In genomic region chr22:48555606-48556005, GRCh38 we compare ENCODE assay signal across 24 cellular contexts.
"Had no signal": no experiment of that assay in that cellular context is flagged by ENCODE, and none has a peak within 500 bp of the region (broad histone marks: within the 10 kb centered on the region; RNA-seq: fewer than 3 reads in every experiment).

No MANE protein-coding gene starts in this region.

- H3K27me3 Mint-ChIP-seq: activated CD4-positive, alpha-beta memory T cell treated with anti-CD3 and anti-CD28 coated beads, Interleukin-2, amount 10 ng/mL, durations not matched to agents 7 days and 5 days; activated CD8-positive, alpha-beta memory T cell treated with anti-CD3 and anti-CD28 coated beads, Interleukin-2, amount 10 ng/mL, durations not matched to agents 7 days and 5 days; activated naive CD4-positive, alpha-beta T cell treated with anti-CD3 and anti-CD28 coated beads, Interleukin-2, amount 10 ng/mL, durations not matched to agents 7 days and 5 days; activated naive CD8-positive, alpha-beta T cell; activated naive CD8-positive, alpha-beta T cell treated with anti-CD3 and anti-CD28 coated beads, Interleukin-2, amount 50 U/mL, for 24 hours had no signal

- H3K27me3 ChIP-seq: brain microvascular endothelial cell had no signal

- H3K4me3 ChIP-seq: SJCRH30, SK-N-MC had no signal

- H3K9me3 Mint-ChIP-seq: activated CD4-positive, alpha-beta memory T cell treated with anti-CD3 and anti-CD28 coated beads, Interleukin-2, amount 10 ng/mL, durations not matched to agents 7 days and 5 days; activated naive CD4-positive, alpha-beta T cell treated with anti-CD3 and anti-CD28 coated beads, Interleukin-2, amount 10 ng/mL, durations not matched to agents 7 days and 5 days; activated naive CD8-positive, alpha-beta T cell treated with anti-CD3 and anti-CD28 coated beads, Interleukin-2, amount 50 U/mL, for 24 hours; WTC11 had no signal

- ATAC-seq: activated CD4-positive, CD25-positive, alpha-beta regulatory T cell treated with anti-CD3 and anti-CD28 coated beads, Interleukin-2, amount 50 U/mL, for 24 hours; activated CD8-positive, alpha-beta memory T cell treated with anti-CD3 and anti-CD28 coated beads, Interleukin-2, amount 10 ng/mL, durations not matched to agents 7 days and 5 days; activated naive CD8-positive, alpha-beta T cell treated with anti-CD3 and anti-CD28 coated beads, Interleukin-2, amount 50 U/mL, for 24 hours had no signal

- H3K36me3 Mint-ChIP-seq: activated CD8-positive, alpha-beta memory T cell treated with anti-CD3 and anti-CD28 coated beads, Interleukin-2, amount 10 ng/mL, durations not matched to agents 7 days and 5 days; activated naive CD4-positive, alpha-beta T cell treated with anti-CD3 and anti-CD28 coated beads, Interleukin-2, amount 10 ng/mL, durations not matched to agents 7 days and 5 days; activated naive CD8-positive, alpha-beta T cell; WTC11 had no signal

- DNase-seq: activated CD4-positive, alpha-beta memory T cell treated with anti-CD3 and anti-CD28 coated beads, Interleukin-2, amount 10 ng/mL, durations not matched to agents 7 days and 5 days; activated CD4-positive, alpha-beta T cell treated with anti-CD3 and anti-CD28 coated beads for 4 hours; activated CD4-positive, alpha-beta T cell treated with anti-CD3 and anti-CD28 coated beads, Interleukin-2, amount 50 U/mL, for 1 hour; activated CD8-positive, alpha-beta memory T cell treated with anti-CD3 and anti-CD28 coated beads for 24 hours; activated CD8-positive, alpha-beta memory T cell treated with anti-CD3 and anti-CD28 coated beads, Interleukin-2, amount 10 ng/mL, durations not matched to agents 7 days and 5 days; activated CD8-positive, alpha-beta memory T cell treated with anti-CD3 and anti-CD28 coated beads, Interleukin-2, amount 50 U/mL, for 48 hours; activated effector memory CD4-positive, alpha-beta T cell treated with Interleukin-2 at 50 U/mL for 16 hours; activated naive CD4-positive, alpha-beta T cell treated with anti-CD3 and anti-CD28 coated beads, Interleukin-2, amount 10 ng/mL, durations not matched to agents 7 days and 5 days; activated naive CD8-positive, alpha-beta T cell treated with anti-CD3 and anti-CD28 coated beads, Interleukin-2, amount 50 U/mL, for 24 hours; activated T-cell treated with anti-CD3 and anti-CD28 coated beads, Interleukin-2, amount 50 U/mL, for 48 hours; anterior cingulate cortex; brain microvascular endothelial cell; central memory CD4-positive, alpha-beta T cell; NCI-H1105 treated with DMSO at 0.1 percent for 48 hours; NCI-H1436; NCI-H187; NCI-H2029 treated with DMSO at 0.1 percent for 48 hours; NCI-H2107; NCI-H2171 had no signal

- H3K27ac Mint-ChIP-seq: activated CD4-positive, alpha-beta memory T cell treated with anti-CD3 and anti-CD28 coated beads, Interleukin-2, amount 10 ng/mL, durations not matched to agents 7 days and 5 days; activated CD8-positive, alpha-beta memory T cell treated with anti-CD3 and anti-CD28 coated beads, Interleukin-2, amount 10 ng/mL, durations not matched to agents 7 days and 5 days; activated naive CD4-positive, alpha-beta T cell treated with anti-CD3 and anti-CD28 coated beads, Interleukin-2, amount 10 ng/mL, durations not matched to agents 7 days and 5 days; activated naive CD8-positive, alpha-beta T cell; activated naive CD8-positive, alpha-beta T cell treated with anti-CD3 and anti-CD28 coated beads, Interleukin-2, amount 50 U/mL, for 24 hours had no signal

- H3K27ac ChIP-seq: brain microvascular endothelial cell, SJCRH30, SK-N-MC had no signal

- H3K4me3 Mint-ChIP-seq: activated CD4-positive, alpha-beta memory T cell treated with anti-CD3 and anti-CD28 coated beads, Interleukin-2, amount 10 ng/mL, durations not matched to agents 7 days and 5 days; activated CD8-positive, alpha-beta memory T cell treated with anti-CD3 and anti-CD28 coated beads, Interleukin-2, amount 10 ng/mL, durations not matched to agents 7 days and 5 days; activated naive CD4-positive, alpha-beta T cell treated with anti-CD3 and anti-CD28 coated beads, Interleukin-2, amount 10 ng/mL, durations not matched to agents 7 days and 5 days; activated naive CD8-positive, alpha-beta T cell; activated naive CD8-positive, alpha-beta T cell treated with anti-CD3 and anti-CD28 coated beads, Interleukin-2, amount 50 U/mL, for 24 hours; WTC11 had no signal

- H3K4me1 ChIP-seq: SJCRH30 had no signal

- H3K36me3 ChIP-seq: brain microvascular endothelial cell, SJCRH30 had no signal

- H3K4me1 Mint-ChIP-seq: activated CD4-positive, alpha-beta memory T cell treated with anti-CD3 and anti-CD28 coated beads, Interleukin-2, amount 10 ng/mL, durations not matched to agents 7 days and 5 days; activated CD8-positive, alpha-beta memory T cell treated with anti-CD3 and anti-CD28 coated beads, Interleukin-2, amount 10 ng/mL, durations not matched to agents 7 days and 5 days; activated naive CD4-positive, alpha-beta T cell treated with anti-CD3 and anti-CD28 coated beads, Interleukin-2, amount 10 ng/mL, durations not matched to agents 7 days and 5 days; activated naive CD8-positive, alpha-beta T cell treated with anti-CD3 and anti-CD28 coated beads, Interleukin-2, amount 50 U/mL, for 24 hours had no signal

- H3K9me3 ChIP-seq: SJCRH30 had no signal
